In the genomic region with DNA sequence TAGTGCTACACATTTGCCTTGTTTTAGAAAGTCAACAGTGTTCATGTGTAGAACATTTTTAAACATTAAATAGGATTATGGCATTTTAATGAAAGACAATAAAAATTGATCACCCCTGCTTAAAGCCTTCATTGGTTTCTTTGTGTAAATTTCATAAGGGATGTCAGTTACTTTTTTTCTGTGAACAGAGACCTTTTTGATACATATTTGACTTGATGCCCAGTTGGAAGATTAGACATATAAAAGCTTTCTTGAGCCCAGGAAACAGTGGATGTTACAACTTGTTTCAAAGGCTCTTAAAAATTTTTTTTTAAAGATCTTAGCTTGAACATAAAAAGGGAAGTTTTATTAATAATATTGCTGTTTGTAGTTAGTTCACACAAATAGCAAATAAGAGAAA, we compare ENCODE assay signal across 16 cellular contexts.
DNase-seq lines count a peak whose midpoint lies in the region; ATAC-seq and TF ChIP-seq lines count a peak whose summit lies in the region.
"Had no signal": no experiment of that assay in that cellular context is flagged by ENCODE, and none has a peak within 500 bp of the region (broad histone marks: within the 10 kb centered on the region; RNA-seq: fewer than 3 reads in every experiment).

No MANE protein-coding gene starts in this region.

- DNase-seq in COLO829 (ENCODE audit: low spot score) (peak; percentile 54), foreskin melanocyte (peak; percentile 39), retinal pigment epithelial cell (ENCODE audit: low read depth) (peak; percentile 64), RKO (ENCODE audit: low spot score) (no peak), T-helper 17 cell (no peak)
- no peak for DNase-seq in activated CD4-positive, alpha-beta T cell treated with anti-CD3 and anti-CD28 coated beads, Interleukin-2, amount 50 U/mL, for 4 hours
- DNase-seq: 8988T; C1 segment of cervical spinal cord; Caco-2; CD4-positive, alpha-beta memory T cell; DMS153; DND-41; GOT3; HFFc6 had no signal

- no peak overlapping the region for H3K4me3 ChIP-seq in retinal pigment epithelial cell (ENCODE audit: low read length)
- H3K4me3 ChIP-seq: A549, HAP-1 had no signal

- H3K4me3 Mint-ChIP-seq in T-helper 17 cell: no peak overlapping the region
- H3K4me3 Mint-ChIP-seq: CD4-positive, alpha-beta memory T cell; HFFc6 had no signal

- H3K27me3 Mint-ChIP-seq in T-helper 17 cell: no peaks in the 10 kb centered on the region
- H3K27me3 Mint-ChIP-seq: CD4-positive, alpha-beta memory T cell had no signal

- H3K36me3 Mint-ChIP-seq in T-helper 17 cell (ENCODE audit: low read depth): no peaks in the 10 kb centered on the region
- H3K36me3 Mint-ChIP-seq: CD4-positive, alpha-beta memory T cell had no signal

- H3K9me3 ChIP-seq in T-helper 17 cell (ENCODE audit: control insufficient read depth, low read length, poor library complexity, severe bottlenecking): no peaks in the 10 kb centered on the region
- H3K9me3 ChIP-seq: A549, Caco-2, HAP-1 had no signal

- H3K4me1 Mint-ChIP-seq in T-helper 17 cell: no peaks in the 10 kb centered on the region
- H3K4me1 Mint-ChIP-seq: CD4-positive, alpha-beta memory T cell had no signal

- no peak for ATAC-seq in T-helper 17 cell
- ATAC-seq: A549 had no signal

- no peak for TF ChIP-seq CTCF in retinal pigment epithelial cell (conservative IDR thresholded peaks at IDR 0.05; ENCODE audit: low read depth, low read length)

- no peak overlapping the region for H3K27ac Mint-ChIP-seq in T-helper 17 cell
- H3K27ac Mint-ChIP-seq: CD4-positive, alpha-beta memory T cell; HFFc6 had no signal

Comparison
In these comparisons a context has a peak if more than half of its experiments do, and no peak if none do; other contexts are left out.
1. DNase-seq: peak in COLO829 (single experiment), foreskin melanocyte (single experiment) and retinal pigment epithelial cell (single experiment); none in activated CD4-positive, alpha-beta T cell treated with anti-CD3 and anti-CD28 coated beads, Interleukin-2, amount 50 U/mL, for 4 hours (0 of 2), RKO (single experiment) and T-helper 17 cell (0 of 3).